Comparison of ENCODE assay signal across 8 cellular contexts in the genomic region with DNA sequence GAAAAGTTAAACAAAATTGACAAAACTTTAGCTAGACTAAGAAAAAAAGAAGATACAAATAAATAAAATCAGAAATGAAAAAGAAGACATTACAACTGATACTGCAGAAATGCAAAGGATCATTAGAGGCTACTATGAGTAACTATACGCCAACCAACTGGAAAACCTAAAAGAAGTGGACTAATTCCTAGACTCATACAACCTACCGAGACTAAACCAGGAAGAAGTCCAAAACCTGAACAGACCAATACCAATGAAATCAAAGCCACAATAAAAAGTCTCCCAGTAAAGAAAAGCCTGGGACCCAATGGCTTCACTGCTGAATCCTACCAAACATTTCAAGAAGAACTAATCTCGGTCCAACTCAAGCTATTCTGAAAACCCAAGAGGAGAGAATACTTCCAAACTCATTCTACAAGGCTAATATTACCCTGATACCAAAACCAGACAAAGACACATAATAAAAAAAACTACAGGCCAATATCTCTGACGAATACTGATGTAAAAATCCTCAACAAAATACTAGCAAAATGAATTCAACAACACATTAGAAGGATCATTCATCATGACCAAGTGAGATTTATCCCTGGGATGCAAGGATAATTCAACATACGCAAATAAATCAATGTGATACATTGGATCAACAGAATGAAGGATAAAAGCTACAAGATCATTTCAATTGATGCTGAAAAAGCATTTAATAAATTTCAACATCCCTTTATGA. TPM values are rescaled to one million over a fixed set of nuclear protein-coding genes. Genes with fewer than 3 reads are reported as not detected.
DNase-seq lines count a peak whose midpoint lies in the region; ATAC-seq and TF ChIP-seq lines count a peak whose summit lies in the region.

No MANE protein-coding gene starts in this region.

- no peaks in the 10 kb centered on the region for H3K4me1 Mint-ChIP-seq in activated CD4-positive, alpha-beta T cell treated with anti-CD3 and anti-CD28 coated beads, Interleukin-2, amount 10 ng/mL, durations not matched to agents 24 days and 14 days
- no peaks in the 10 kb centered on the region for H3K4me1 Mint-ChIP-seq in activated B cell treated with CpG ODN at 0.5 μM for 24 hours
- peaks cover 5% of the 10 kb centered on the region for H3K4me1 Mint-ChIP-seq in stimulated activated naive CD8-positive, alpha-beta T cell treated with anti-CD3 and anti-CD28 coated beads, Interleukin-15, amount 100 ng/mL, for 72 hours

- no peaks in the 10 kb centered on the region for H3K9me3 Mint-ChIP-seq in activated CD4-positive, alpha-beta T cell treated with anti-CD3 and anti-CD28 coated beads, Interleukin-2, amount 10 ng/mL, durations not matched to agents 24 days and 14 days
- no peaks in the 10 kb centered on the region for H3K9me3 Mint-ChIP-seq in activated B cell treated with CpG ODN at 0.5 μM for 24 hours
- peaks cover 5 to 7% of the 10 kb centered on the region in 2 donors for H3K9me3 Mint-ChIP-seq in stimulated activated naive CD8-positive, alpha-beta T cell treated with anti-CD3 and anti-CD28 coated beads, Interleukin-15, amount 100 ng/mL, for 72 hours

- no peaks in the 10 kb centered on the region for H3K27me3 Mint-ChIP-seq in activated CD4-positive, alpha-beta T cell treated with anti-CD3 and anti-CD28 coated beads, Interleukin-2, amount 10 ng/mL, durations not matched to agents 24 days and 14 days
- H3K27me3 Mint-ChIP-seq in activated B cell treated with CpG ODN at 0.5 μM for 24 hours = peaks cover 5% of the 10 kb centered on the region
- no peaks in the 10 kb centered on the region for H3K27me3 Mint-ChIP-seq in stimulated activated naive CD8-positive, alpha-beta T cell treated with anti-CD3 and anti-CD28 coated beads, Interleukin-15, amount 100 ng/mL, for 72 hours

- peak overlapping the region; percentile 62 for H3K4me3 ChIP-seq in iPS-18c (ENCODE audit: insufficient read depth, low read depth, low read length)

- intact Hi-C loops in activated CD4-positive, alpha-beta T cell treated with anti-CD3 and anti-CD28 coated beads, Interleukin-2, amount 10 ng/mL, durations not matched to agents 24 days and 14 days (cut with micrococcal nuclease) = no loop called here
- intact Hi-C loops in activated B cell treated with CpG ODN at 0.5 μM for 24 hours (cut with micrococcal nuclease) = loop anchor here (5.0 kb wide), 1 partner anchor 82 kb away; no protein-coding TSS in a partner anchor

- DNase-seq in activated CD4-positive, alpha-beta T cell treated with anti-CD3 and anti-CD28 coated beads, Interleukin-2, amount 10 ng/mL, durations not matched to agents 24 days and 14 days = no peak
- DNase-seq in activated CD4-positive, alpha-beta T cell treated with anti-CD3 and anti-CD28 coated beads for 48 hours = no peak
- DNase-seq in activated B cell treated with CpG ODN at 0.5 μM for 24 hours = no peak
- no peak for DNase-seq in stimulated activated naive CD8-positive, alpha-beta T cell treated with anti-CD3 and anti-CD28 coated beads, Interleukin-15, amount 100 ng/mL, for 72 hours
- DNase-seq in germinal center (ENCODE audit: low spot score) = no peak
- no peak for DNase-seq in hippocampal formation (lab: John Stamatoyannopoulos, UW)

- no peaks in the 10 kb centered on the region for H3K9me3 ChIP-seq in iPS-18c (ENCODE audit: control insufficient read depth, insufficient read depth, low read length)

- TF ChIP-seq CTCF in activated B cell treated with CpG ODN at 0.5 μM for 24 hours (IDR thresholded peaks at IDR 0.05) = no peak

- POLR2A ChIA-PET in activated B cell treated with CpG ODN at 0.5 μM for 24 hours (lab: Charles Lee) = no interaction called here

- H3K4me3 Mint-ChIP-seq in activated CD4-positive, alpha-beta T cell treated with anti-CD3 and anti-CD28 coated beads, Interleukin-2, amount 10 ng/mL, durations not matched to agents 24 days and 14 days = peak overlapping the region; percentile 72
- peak overlapping the region; percentile 75 for H3K4me3 Mint-ChIP-seq in activated B cell treated with CpG ODN at 0.5 μM for 24 hours
- peak overlapping the region; percentile 71 to 81 for H3K4me3 Mint-ChIP-seq in stimulated activated naive CD8-positive, alpha-beta T cell treated with anti-CD3 and anti-CD28 coated beads, Interleukin-15, amount 100 ng/mL, for 72 hours

- CTCF ChIA-PET in activated B cell treated with CpG ODN at 0.5 μM for 24 hours (lab: Charles Lee) = no interaction called here

- peak overlapping the region; percentile 38 for H3K27ac Mint-ChIP-seq in activated CD4-positive, alpha-beta T cell treated with anti-CD3 and anti-CD28 coated beads, Interleukin-2, amount 10 ng/mL, durations not matched to agents 24 days and 14 days
- peak overlapping the region; percentile 1 for H3K27ac Mint-ChIP-seq in activated B cell treated with CpG ODN at 0.5 μM for 24 hours
- peak overlapping the region; percentile 41 to 45 for H3K27ac Mint-ChIP-seq in stimulated activated naive CD8-positive, alpha-beta T cell treated with anti-CD3 and anti-CD28 coated beads, Interleukin-15, amount 100 ng/mL, for 72 hours

- ATAC-seq in activated B cell treated with CpG ODN at 0.5 μM for 24 hours (ENCODE audit: low read depth) (no peak), HG03457 (IDR thresholded peaks at IDR 0.05; ENCODE audit: unreplicated experiment) (no peak)
- no peak for ATAC-seq in stimulated activated naive CD8-positive, alpha-beta T cell treated with anti-CD3 and anti-CD28 coated beads, Interleukin-15, amount 100 ng/mL, for 72 hours

- H3K36me3 Mint-ChIP-seq in activated CD4-positive, alpha-beta T cell treated with anti-CD3 and anti-CD28 coated beads, Interleukin-2, amount 10 ng/mL, durations not matched to agents 24 days and 14 days (ENCODE audit: low read depth) = no peaks in the 10 kb centered on the region
- H3K36me3 Mint-ChIP-seq in activated B cell treated with CpG ODN at 0.5 μM for 24 hours (ENCODE audit: low read depth) = no peaks in the 10 kb centered on the region

RNA-seq across cellular contexts. Expression of a gene that starts 20.3 kb away (rescaled TPM):
- total RNA-seq in activated CD4-positive, alpha-beta T cell treated with anti-CD3 and anti-CD28 coated beads, Interleukin-2, amount 10 ng/mL, durations not matched to agents 24 days and 14 days = 1.9 and 2.1 TPM in 2 replicates
- total RNA-seq in activated B cell treated with CpG ODN at 0.5 μM for 24 hours = 4.5 and 5.1 TPM in 2 replicates
